ENCODE assay signal across 9 cellular contexts in the genomic region with DNA sequence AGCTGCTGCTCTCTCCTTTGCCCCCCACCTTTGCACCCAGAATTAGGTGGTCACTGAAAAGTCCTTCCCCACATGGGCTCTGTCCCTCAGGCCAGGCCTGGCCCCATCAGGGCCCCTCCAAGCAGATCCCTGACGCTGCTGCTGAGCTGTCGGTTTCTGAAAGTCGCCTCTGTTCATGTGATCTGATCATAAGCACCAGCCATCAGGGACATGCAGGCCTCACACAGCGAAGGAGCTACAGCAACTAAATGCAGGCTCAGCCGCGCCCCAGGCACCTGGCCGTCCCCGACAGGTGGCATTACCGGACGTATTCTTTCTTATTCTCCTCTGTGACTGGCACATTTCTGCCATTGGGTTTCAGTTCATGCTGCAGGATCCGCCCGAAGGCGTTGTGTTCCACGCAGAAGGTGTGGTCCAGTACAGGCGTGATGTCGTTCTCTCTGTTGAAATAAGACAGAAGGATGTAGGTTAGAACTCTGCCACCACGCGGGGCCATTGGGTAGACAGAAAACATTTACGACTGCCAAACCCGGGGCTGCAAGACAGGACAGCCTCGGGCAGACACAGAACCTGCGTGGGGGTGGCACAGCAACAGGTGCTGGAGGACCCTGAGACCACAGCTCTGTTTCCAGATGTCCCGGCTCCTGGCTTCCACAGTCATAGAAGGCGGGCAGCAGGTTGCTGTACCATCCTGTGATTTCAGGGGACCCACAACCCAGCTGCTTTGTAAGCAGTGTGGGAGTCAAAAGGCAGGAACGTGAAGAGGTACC.
"Had no signal": no experiment of that assay in that cellular context is flagged by ENCODE, and none has a peak within 500 bp of the region (broad histone marks: within the 10 kb centered on the region; RNA-seq: fewer than 3 reads in every experiment).

No MANE protein-coding gene starts in this region.

- H3K4me1 ChIP-seq: neural progenitor cell had no signal

- FAIRE-seq: islet of Langerhans, urothelium cell line had no signal

- H3K27me3 ChIP-seq: cardiac muscle cell, neural progenitor cell, suprapubic skin had no signal

- H3K9ac ChIP-seq: neural progenitor cell had no signal

- ATAC-seq: sciatic nerve had no signal

- DNase-seq: activated CD4-positive, alpha-beta memory T cell treated with anti-CD3 and anti-CD28 coated beads, Interleukin-2, amount 10 ng/mL, durations not matched to agents 7 days and 5 days; midbrain had no signal

- H3K4me2 ChIP-seq: neural progenitor cell had no signal

- H3K9me3 ChIP-seq: suprapubic skin had no signal

- H3K4me3 ChIP-seq: cardiac muscle cell, neural progenitor cell, suprapubic skin had no signal

- H3K27ac ChIP-seq: cardiac muscle cell, neural progenitor cell, suprapubic skin, VCaP had no signal

- H2AFZ ChIP-seq: neural progenitor cell had no signal
